1 cellular context compared by ENCODE assay signal in genomic region chr2:17614174-17614573, GRCh38.
TF ChIP-seq lines count a peak whose summit lies in the region.

No MANE protein-coding gene starts in this region.

TF ChIP-seq in GM23338, 12 proteins besides CTCF, POLR2A, EP300 and RAD21 (continued from another document):
- TF ChIP-seq REST (IDR thresholded peaks at IDR 0.05; ENCODE audit: unreplicated experiment): no peak
- TF ChIP-seq STAT1 (IDR thresholded peaks at IDR 0.05; ENCODE audit: unreplicated experiment): no peak
- TF ChIP-seq ZNF462 (CRISPR knock-in tag; IDR thresholded peaks at IDR 0.05): no peak
- TF ChIP-seq ETS1 (IDR thresholded peaks at IDR 0.05): no peak
- TF ChIP-seq EZH2 (IDR thresholded peaks at IDR 0.05; ENCODE audit: low read depth, unreplicated experiment): no peak
